In the genomic region with DNA sequence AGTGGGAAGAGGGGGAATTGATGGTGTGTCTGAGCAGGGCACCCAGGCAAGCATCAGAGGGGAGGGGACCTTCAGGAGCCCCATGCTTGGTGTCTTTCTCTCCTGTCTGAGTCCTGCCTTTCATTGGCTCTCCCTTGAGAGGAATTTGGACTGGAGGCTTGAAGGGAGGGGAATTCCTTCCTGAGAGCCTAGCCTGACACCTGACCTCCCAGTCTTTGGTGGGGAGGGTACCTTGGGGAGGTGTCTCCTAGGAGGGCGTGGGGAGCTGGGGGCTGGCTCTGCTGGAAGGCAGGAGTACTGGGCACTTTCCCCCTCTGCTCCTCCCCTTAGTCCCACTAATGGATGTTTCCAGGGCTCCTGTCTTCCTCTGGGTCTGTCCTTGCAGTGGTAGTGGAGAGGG, we compare ENCODE assay signal across 20 cellular contexts. TPM values are rescaled to one million over a fixed set of nuclear protein-coding genes. Genes with fewer than 3 reads are reported as not detected.
DNase-seq lines count a peak whose midpoint lies in the region; ATAC-seq, FAIRE-seq and TF ChIP-seq lines count a peak whose summit lies in the region.
"Had no signal": no experiment of that assay in that cellular context is flagged by ENCODE, and none has a peak within 500 bp of the region (broad histone marks: within the 10 kb centered on the region; RNA-seq: fewer than 3 reads in every experiment).

No MANE protein-coding gene starts in this region.

- H3K4me1 ChIP-seq in H1 (replicated peaks in 1 of 4; ENCODE audit: control insufficient read depth in 3 of 4, insufficient read depth in 4 of 4, low read length in 3 of 4) (peaks cover 2 to 10% (median 7%) of the 10 kb centered on the region in 4 experiments; a peak in 6 of 7 replicates), pancreas (peaks cover 7 to 43% (median 20%) of the 10 kb centered on the region in 3 donors)

- peak; percentile 78 for DNase-seq in H7
- no peak for DNase-seq in H1 (ENCODE audit: low read depth in 1 of 2, low spot score in 2 of 2)
- DNase-seq in pancreas: peak in 2 of 6 donors; percentile 33 to 50
- DNase-seq in HUDEP-2 (lab: John Stamatoyannopoulos, UW; ENCODE audit: unreplicated experiment in 76 of 76): no peak
- no peak for DNase-seq in COR-L47 (lab: John Stamatoyannopoulos, UW)
- DNase-seq: ACHN; AML-193; CD4-positive, alpha-beta T cell; DMS153; DMS79; GF-D8; HCEC 1CT; HFFc6; KG1 had no signal

- H3K23ac ChIP-seq in H1 (ENCODE audit: insufficient read length): no peak overlapping the region

- no peak overlapping the region for H3K56ac ChIP-seq in H1 (replicated peaks; ENCODE audit: insufficient read length, low read depth, low read length)

- H4K91ac ChIP-seq in H1 (replicated peaks; ENCODE audit: insufficient read length, low read length): no peak overlapping the region

- WGBS in H1 (ENCODE audit: extremely low coverage in 1 of 2, insufficient coverage in 1 of 2, insufficient read length in 1 of 2, insufficient replicate concordance in 2 of 2, low coverage in 1 of 2, low lambda C conversion rate in 2 of 2, missing lambda C conversion rate in 1 of 2), 2 experiments: 50% methylated on average over 1 of the region's 1 CpG; no CpG with 5 or more reads in 1 of the 2 experiments
- 50 to 60% methylated on average over 1 of the region's 1 CpG for WGBS in pancreas, 2 donors

- H3K36me3 ChIP-seq in H7 (replicated peaks; ENCODE audit: control insufficient read depth, insufficient read depth, low read length) (no peaks in the 10 kb centered on the region), H1 (ENCODE audit: control insufficient read depth in 2 of 4, insufficient read depth in 4 of 4, low read length in 3 of 4) (no peaks in the 10 kb centered on the region), pancreas (no peaks in the 10 kb centered on the region)

- no peaks in the 10 kb centered on the region for H4K20me1 ChIP-seq in H1 (replicated peaks in 1 of 2; ENCODE audit: control insufficient read depth in 1 of 2, insufficient read depth in 2 of 2, low read length in 2 of 2)

- TF ChIP-seq EP300 in H1 (IDR thresholded peaks at IDR 0.05; ENCODE audit: borderline replicate concordance in 1 of 2, low read depth in 2 of 2, low read length in 2 of 2): no peak

- H2AFZ ChIP-seq in H1 (ENCODE audit: low read length): no peak overlapping the region

- H3K23me2 ChIP-seq in H1 (ENCODE audit: low read depth, low read length): peaks cover 15% of the 10 kb centered on the region; the same call in 1 of the 2 replicates

- H3K18ac ChIP-seq in H1 (ENCODE audit: extremely low read depth, low read length): no peak overlapping the region

- TF ChIP-seq CTCF in H1 (IDR thresholded peaks at IDR 0.05; ENCODE audit: control extremely low read depth in 1 of 3, insufficient read depth in 1 of 3, low read depth in 1 of 3, low read length in 3 of 3) (no peak), pancreas (IDR thresholded peaks at IDR 0.05) (no peak)

- H2BK5ac ChIP-seq in H1 (ENCODE audit: low read depth, low read length): no peak overlapping the region

- H2AK5ac ChIP-seq in H1 (ENCODE audit: low read depth, low read length): no peak overlapping the region

- H3K9ac ChIP-seq in H1 (replicated peaks in 1 of 4; ENCODE audit: extremely low read depth in 1 of 4, low read depth in 3 of 4, low read length in 3 of 4): no peak overlapping the region

- H3K79me1 ChIP-seq in H1 (ENCODE audit: low read depth, low read length): no peaks in the 10 kb centered on the region; the same call in 1 of the 2 replicates

- H3K79me2 ChIP-seq in H1 (ENCODE audit: control insufficient read depth in 1 of 2, insufficient read depth in 2 of 2, low read length in 2 of 2): no peaks in the 10 kb centered on the region

- H4K8ac ChIP-seq in H1 (ENCODE audit: extremely low read depth, insufficient read depth, low read length): no peak overlapping the region

- H3K9me3 ChIP-seq in H1 (ENCODE audit: insufficient read depth in 2 of 2, low read depth in 1 of 2, low read length in 1 of 2): no peaks in the 10 kb centered on the region
- no peaks in the 10 kb centered on the region for H3K9me3 ChIP-seq in pancreas

- H3K27me3 ChIP-seq in H7 (ENCODE audit: control insufficient read depth, insufficient read depth, low read length) (peaks cover 48% of the 10 kb centered on the region), H1 (replicated peaks in 1 of 4; ENCODE audit: control insufficient read depth in 3 of 4, extremely low read depth in 1 of 4, insufficient read depth in 3 of 4, low read length in 3 of 4) (peaks cover 14 to 51% (median 40%) of the 10 kb centered on the region in 4 experiments), pancreas (no peaks in the 10 kb centered on the region)

- no peak overlapping the region for H2BK120ac ChIP-seq in H1 (replicated peaks; ENCODE audit: low read depth, low read length)

- intact Hi-C loops in pancreas (cut with DNase I): no loop called here

- H3K27ac ChIP-seq in H1 (ENCODE audit: low read depth, low read length) (no peak overlapping the region), pancreas (peak overlapping the region; percentile 32 to 75 (median 57))
- H3K27ac ChIP-seq: C4-2B had no signal

- no peak overlapping the region for H2BK12ac ChIP-seq in H1 (ENCODE audit: low read depth, low read length)

- no peak for TF ChIP-seq RAD21 in H1 (IDR thresholded peaks at IDR 0.05 in 1 of 2, conservative IDR thresholded peaks at IDR 0.05 in 1 of 2; ENCODE audit: low read depth in 2 of 2, low read length in 2 of 2)

- no peak for TF ChIP-seq POLR2A in H1 (IDR thresholded peaks at IDR 0.05; ENCODE audit: control extremely low read depth in 1 of 2, low read depth in 2 of 2, low read length in 2 of 2)

- no peak overlapping the region for H2BK15ac ChIP-seq in H1 (ENCODE audit: low read length)

- ATAC-seq in pancreas (no peak), GM18858 (IDR thresholded peaks at IDR 0.05; ENCODE audit: unreplicated experiment) (no peak)

- H3K4me2 ChIP-seq in H1 (ENCODE audit: insufficient read depth in 1 of 2, low read depth in 2 of 2, low read length in 2 of 2): peak overlapping the region; percentile 2 to 87; a peak in 1 of 4 replicates

- no peak overlapping the region for H3K14ac ChIP-seq in H1 (ENCODE audit: insufficient read length)

- no peak overlapping the region for H2BK20ac ChIP-seq in H1 (ENCODE audit: low read length)

- CTCF ChIA-PET in H1 (lab: Charles Lee; ENCODE audit: partially characterized antibody): interaction anchor here (1.1 to 4.1 kb wide), 8 partner anchors 8 to 272 kb away, joined by 3 to 30 read pairs (median 6); no protein-coding TSS in a partner anchor

- no peak overlapping the region for H3K4ac ChIP-seq in H1 (replicated peaks; ENCODE audit: insufficient read length, low read depth, low read length)

- H3K4me3 ChIP-seq in H7 (ENCODE audit: insufficient read depth, low read depth, low read length) (no peak overlapping the region), H1 (ENCODE audit: extremely low read depth in 1 of 4, insufficient read depth in 2 of 4, low read depth in 3 of 4, low read length in 4 of 4) (no peak overlapping the region), pancreas (peak overlapping the region in 1 of 4 donors; percentile 55)

- POLR2A ChIA-PET in H1 (lab: Charles Lee; ENCODE audit: partially characterized antibody): interaction anchor here (1.2 to 1.3 kb wide), 2 partner anchors 24 to 86 kb away, joined by 3 to 6 read pairs; partner anchors contain the start of gene AVPI1

- no peak overlapping the region for H4K5ac ChIP-seq in H1 (ENCODE audit: insufficient read length, low read depth, low read length)

- FAIRE-seq in H1 (lab: Jason Lieb, UNC) (no peak), pancreas (lab: Jason Lieb, UNC) (no peak)
- FAIRE-seq: A204.1, HTR-8/SVneo had no signal

TF ChIP-seq in H1, 55 proteins besides CTCF, POLR2A, EP300 and RAD21 (continues in another document):
- TF ChIP-seq POU5F1 (IDR thresholded peaks at IDR 0.05; ENCODE audit: low read depth, low read length) (no peak), TBP (IDR thresholded peaks at IDR 0.05; ENCODE audit: low read depth, low read length) (no peak)

RNA-seq across cellular contexts. Expression of gene SFRP5, which starts 1.3 kb away (rescaled TPM):
- total RNA-seq in H7 (2014; rRNA removed; shearing (Covaris generic)): 1.9 and 2.3 TPM in 2 replicates
- total RNA-seq in H1 (2021; fragmentation: NEBNext Ultra II Directional; extraction: Animal tissue kit (Norgen Biotek cat#: 25700)): 3.3 and 3.9 TPM in 2 replicates
- polyA plus RNA-seq in H1 (2011; rRNA removed): 5.9 and 8.6 TPM in 2 replicates
- 5.3 TPM for polyA plus RNA-seq in H1 (2011; cell fraction: cytosol; rRNA removed)
- 4.9 TPM for polyA plus RNA-seq in H1 (2011; cell fraction: nucleus; rRNA removed)
- 1.2 to 5.2 TPM (median 3.9 TPM) in 4 replicates for polyA plus RNA-seq in H1 (2012, experiment 1 of 2)
- 4.1 TPM for polyA plus RNA-seq in H1 (2012, experiment 2 of 2)
- polyA plus RNA-seq in H1 (2013, experiment 1 of 2): 3.9 TPM
- polyA plus RNA-seq in H1 (2013, experiment 2 of 2): 3.5 TPM
- polyA minus RNA-seq in H1 (2011; rRNA and poly(A)+ RNA removed): 1.4 TPM in 2 replicates
- 3.2 TPM for polyA minus RNA-seq in H1 (2011; cell fraction: cytosol; rRNA and poly(A)+ RNA removed)
- polyA minus RNA-seq in H1 (2011; cell fraction: nucleus; rRNA and poly(A)+ RNA removed): 3.4 TPM
- total RNA-seq in pancreas: 100 to 1,000 TPM in 1 of 6 donors, 10 to 100 TPM in 5; 59.8 to 159 (median 67.7) TPM
- 100 to 1,000 TPM; 148 to 180 TPM for polyA plus RNA-seq in pancreas
- total RNA-seq: CD4-positive, alpha-beta T cell; H4; HFFc6 had no signal
- polyA plus RNA-seq: BJ had no signal

RNA-seq across cellular contexts. Expression of gene ZFYVE27, which starts 36.2 kb away (rescaled TPM):
- 19.2 and 21.8 TPM in 2 replicates for total RNA-seq in H7 (2014; rRNA removed; shearing (Covaris generic))
- 19.8 and 22.7 TPM in 2 replicates for total RNA-seq in H1 (2021; fragmentation: NEBNext Ultra II Directional; extraction: Animal tissue kit (Norgen Biotek cat#: 25700))
- polyA plus RNA-seq in H1 (2011; rRNA removed): 16.6 and 20.9 TPM in 2 replicates
- 25.1 TPM for polyA plus RNA-seq in H1 (2011; cell fraction: cytosol; rRNA removed)
- 71.3 TPM for polyA plus RNA-seq in H1 (2011; cell fraction: nucleus; rRNA removed)
- 16.9 to 25.8 TPM (median 22.2 TPM) in 4 replicates for polyA plus RNA-seq in H1 (2012, experiment 1 of 2)
- polyA plus RNA-seq in H1 (2012, experiment 2 of 2): 14.8 TPM
- 18.9 TPM for polyA plus RNA-seq in H1 (2013, experiment 1 of 2)
- polyA plus RNA-seq in H1 (2013, experiment 2 of 2): 17.1 TPM
- polyA minus RNA-seq in H1 (2011; rRNA and poly(A)+ RNA removed): 18.7 and 19.5 TPM in 2 replicates
- 11.0 TPM for polyA minus RNA-seq in H1 (2011; cell fraction: cytosol; rRNA and poly(A)+ RNA removed)
- 36.0 TPM for polyA minus RNA-seq in H1 (2011; cell fraction: nucleus; rRNA and poly(A)+ RNA removed)
- total RNA-seq in pancreas: 10 to 100 TPM; 11.9 to 23.6 (median 14.3) TPM
- 10 to 100 TPM; 22.3 to 34.9 TPM for polyA plus RNA-seq in pancreas

RNA-seq across cellular contexts. Expression of gene MARVELD1, which starts 59.6 kb away (rescaled TPM):
- 18.7 and 21.2 TPM in 2 replicates for total RNA-seq in H7 (2014; rRNA removed; shearing (Covaris generic))
- 33.1 and 37.3 TPM in 2 replicates for total RNA-seq in H1 (2021; fragmentation: NEBNext Ultra II Directional; extraction: Animal tissue kit (Norgen Biotek cat#: 25700))
- polyA plus RNA-seq in H1 (2011; rRNA removed) (28.1 and 38.0 TPM in 2 replicates), pancreas (1 to 10 TPM; 3.8 to 7.1 TPM)
- polyA plus RNA-seq in H1 (2011; cell fraction: cytosol; rRNA removed): 24.7 TPM
- 50.0 TPM for polyA plus RNA-seq in H1 (2011; cell fraction: nucleus; rRNA removed)
- polyA plus RNA-seq in H1 (2012, experiment 1 of 2): 25.0 to 30.8 TPM (median 26.9 TPM) in 4 replicates
- 45.8 TPM for polyA plus RNA-seq in H1 (2012, experiment 2 of 2)
- 25.4 TPM for polyA plus RNA-seq in H1 (2013, experiment 1 of 2)
- 28.3 TPM for polyA plus RNA-seq in H1 (2013, experiment 2 of 2)
- 13.7 and 15.4 TPM in 2 replicates for polyA minus RNA-seq in H1 (2011; rRNA and poly(A)+ RNA removed)
- polyA minus RNA-seq in H1 (2011; cell fraction: cytosol; rRNA and poly(A)+ RNA removed): 19.0 TPM
- 18.4 TPM for polyA minus RNA-seq in H1 (2011; cell fraction: nucleus; rRNA and poly(A)+ RNA removed)
- 10 to 100 TPM in 1 of 6 donors, 1 to 10 TPM in 5; 1.8 to 11.8 (median 3.6) TPM for total RNA-seq in pancreas

Comparison
In these comparisons a context has a peak if more than half of its experiments do, and no peak if none do; other contexts are left out.
1. RNA of gene SFRP5, which starts 1.3 kb away (total RNA-seq): 59.8 to 159 TPM in pancreas; 3.3 to 3.9 TPM in H1 and 1.9 to 2.3 TPM in H7; every median in the first group is over 10 times any median in the second.